ENCODE assay signal across 11 cellular contexts in the genomic region with DNA sequence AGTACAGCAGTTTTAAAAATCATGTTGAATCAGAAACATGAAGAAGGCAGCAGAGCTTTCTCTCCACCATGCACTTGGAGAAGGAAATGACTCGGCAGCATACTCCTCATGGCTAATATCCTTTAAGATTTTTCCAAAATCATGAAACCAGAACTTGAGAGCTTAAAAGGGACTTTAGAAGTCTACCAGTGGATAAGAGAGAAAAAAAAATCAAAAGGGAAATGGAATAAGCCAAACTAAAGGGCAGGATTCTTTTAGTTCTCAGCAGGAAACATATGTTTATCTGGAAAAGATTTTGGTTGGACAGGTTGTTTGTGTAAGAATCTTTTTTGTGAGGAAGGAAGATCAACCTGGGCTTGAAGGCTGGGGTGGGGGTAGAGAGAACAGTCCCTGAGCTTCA.
DNase-seq lines count a peak whose midpoint lies in the region; ATAC-seq, FAIRE-seq and TF ChIP-seq lines count a peak whose summit lies in the region.
"Had no signal": no experiment of that assay in that cellular context is flagged by ENCODE, and none has a peak within 500 bp of the region (broad histone marks: within the 10 kb centered on the region; RNA-seq: fewer than 3 reads in every experiment).

No MANE protein-coding gene starts in this region.

- H3K4me1 Mint-ChIP-seq in activated CD8-positive, alpha-beta T cell treated with anti-CD3 and anti-CD28 coated beads, Interleukin-2, amount 10 ng/mL, durations not matched to agents 7 days and 5 days (ENCODE audit: low read depth): peaks cover 94% of the 10 kb centered on the region

- peak overlapping the region; percentile 45 for H3K4me3 Mint-ChIP-seq in activated CD8-positive, alpha-beta T cell treated with anti-CD3 and anti-CD28 coated beads, Interleukin-2, amount 10 ng/mL, durations not matched to agents 7 days and 5 days
- H3K4me3 Mint-ChIP-seq: CD14-positive monocyte, H9 had no signal

- TF ChIP-seq CTCF in mammary epithelial cell (conservative IDR thresholded peaks at IDR 0.05 in 1 of 2, IDR thresholded peaks at IDR 0.05 in 1 of 2; ENCODE audit: extremely low read depth in 1 of 2, insufficient read depth in 1 of 2, low read depth in 1 of 2, low read length in 2 of 2): no peak
- TF ChIP-seq CTCF in breast epithelium (IDR thresholded peaks at IDR 0.05): no peak
- no peak for TF ChIP-seq CTCF in keratinocyte (optimal IDR thresholded peaks at IDR 0.05 in 1 of 3, IDR thresholded peaks at IDR 0.05 in 1 of 3, conservative IDR thresholded peaks at IDR 0.05 in 1 of 3; ENCODE audit: extremely low read depth in 1 of 3, insufficient read depth in 2 of 3, low read length in 3 of 3)

- no peaks in the 10 kb centered on the region for H3K9me3 Mint-ChIP-seq in activated CD8-positive, alpha-beta T cell treated with anti-CD3 and anti-CD28 coated beads, Interleukin-2, amount 10 ng/mL, durations not matched to agents 7 days and 5 days (ENCODE audit: insufficient read depth)

- 100% methylated on average over 1 of the region's 1 CpG for WGBS in mammary epithelial cell (ENCODE audit: low coverage, missing lambda C conversion rate)
- WGBS in thymus: 17% methylated on average over 1 of the region's 1 CpG

- intact Hi-C loops in mammary epithelial cell (cut with micrococcal nuclease) (no loop called here), breast epithelium (cut with DNase I; ENCODE audit: low total_unique reads) (no loop called here)

- H3K27ac ChIP-seq in mammary epithelial cell (ENCODE audit: insufficient read depth, low read depth, low read length): no peak overlapping the region
- H3K27ac ChIP-seq in breast epithelium: no peak overlapping the region
- no peak overlapping the region for H3K27ac ChIP-seq in keratinocyte (ENCODE audit: control insufficient read depth, insufficient read depth, low read length)
- peak overlapping the region; percentile 5 for H3K27ac ChIP-seq in thymus (ENCODE audit: low read depth)
- H3K27ac ChIP-seq: coronary artery had no signal

- H3K36me3 ChIP-seq in mammary epithelial cell (ENCODE audit: insufficient read depth, low read length) (no peaks in the 10 kb centered on the region), breast epithelium (no peaks in the 10 kb centered on the region), keratinocyte (ENCODE audit: control insufficient read depth in 2 of 2, extremely low read depth in 1 of 2, insufficient read depth in 2 of 2, low read length in 2 of 2) (no peaks in the 10 kb centered on the region), thymus (ENCODE audit: control insufficient read depth, insufficient read depth) (no peaks in the 10 kb centered on the region)

- no peak for TF ChIP-seq POLR2A in breast epithelium (IDR thresholded peaks at IDR 0.05)

- H3K4me3 ChIP-seq in mammary epithelial cell (replicated peaks in 1 of 3; ENCODE audit: insufficient read depth in 1 of 3, low read depth in 2 of 3, low read length in 3 of 3) (no peak overlapping the region), breast epithelium (no peak overlapping the region), keratinocyte (ENCODE audit: control insufficient read depth in 2 of 3, extremely low read depth in 1 of 3, insufficient read depth in 2 of 3, low read depth in 1 of 3, low read length in 3 of 3) (no peak overlapping the region), thymus (ENCODE audit: low read length) (no peak overlapping the region)
- H3K4me3 ChIP-seq: coronary artery had no signal

- in situ Hi-C loops in mammary epithelial cell (cut with MboI; ENCODE audit: low sequenced_read_pairs in 2 of 2): no loop called here

- no peak for FAIRE-seq in keratinocyte (lab: Jason Lieb, UNC)

- H3K79me2 ChIP-seq in mammary epithelial cell (ENCODE audit: insufficient read depth, low read length): no peaks in the 10 kb centered on the region
- no peaks in the 10 kb centered on the region for H3K79me2 ChIP-seq in keratinocyte (ENCODE audit: control insufficient read depth, insufficient read depth, low read length)

- H3K4me2 ChIP-seq in mammary epithelial cell (ENCODE audit: insufficient read depth, low read depth, low read length): peak overlapping the region; percentile 9
- H3K4me2 ChIP-seq in keratinocyte (ENCODE audit: control insufficient read depth, extremely low read depth, insufficient read depth, low read depth, low read length): peak overlapping the region; percentile 23

- dilution Hi-C loops in mammary epithelial cell (cut with HindIII; ENCODE audit: low sequenced_read_pairs): no loop called here
- dilution Hi-C loops in keratinocyte (cut with MboI; ENCODE audit: extremely low pct_ligation_motif_present, low sequenced_read_pairs): no loop called here

- POLR2A ChIA-PET in activated CD8-positive, alpha-beta T cell treated with anti-CD3 and anti-CD28 coated beads, Interleukin-2, amount 10 ng/mL, durations not matched to agents 7 days and 5 days (lab: Charles Lee): interaction anchor here (0.6 to 1.0 kb wide), 3 partner anchors 13 to 27 kb away, joined by 3 to 5 read pairs (median 3); no protein-coding TSS in a partner anchor

- H3K4me1 ChIP-seq in mammary epithelial cell (ENCODE audit: insufficient read depth, low read length) (peaks cover 11% of the 10 kb centered on the region), breast epithelium (no peaks in the 10 kb centered on the region), keratinocyte (ENCODE audit: control insufficient read depth, extremely low read depth, insufficient read depth, low read length) (peaks cover 6% of the 10 kb centered on the region), thymus (ENCODE audit: control insufficient read depth, insufficient read depth, low read length) (peaks cover 8% of the 10 kb centered on the region)

- CTCF ChIA-PET in mammary epithelial cell (lab: Charles Lee; ENCODE audit: low non-redundant PET): no interaction called here
- CTCF ChIA-PET in activated CD8-positive, alpha-beta T cell treated with anti-CD3 and anti-CD28 coated beads, Interleukin-2, amount 10 ng/mL, durations not matched to agents 7 days and 5 days (lab: Charles Lee): interaction anchor here (0.7 to 4.3 kb wide), 12 partner anchors 9 to 164 kb away, joined by 3 to 17 read pairs (median 3); no protein-coding TSS in a partner anchor

- H3K27me3 ChIP-seq in mammary epithelial cell (ENCODE audit: insufficient read depth, low read length): no peaks in the 10 kb centered on the region
- H3K27me3 ChIP-seq in breast epithelium: no peaks in the 10 kb centered on the region
- H3K27me3 ChIP-seq in keratinocyte (ENCODE audit: control insufficient read depth, extremely low read depth, insufficient read depth, low read length): no peaks in the 10 kb centered on the region
- H3K27me3 ChIP-seq in thymus (ENCODE audit: control insufficient read depth, insufficient read depth): no peaks in the 10 kb centered on the region

- peak; percentile 16 for ATAC-seq in activated CD8-positive, alpha-beta T cell treated with anti-CD3 and anti-CD28 coated beads, Interleukin-2, amount 10 ng/mL, durations not matched to agents 7 days and 5 days
- ATAC-seq: sciatic nerve had no signal

- BruUV-seq in mammary epithelial cell (replicated peaks; lab: Mats Ljungman, UMichigan): no TSS peak

- H3K9ac ChIP-seq in mammary epithelial cell (ENCODE audit: insufficient read depth, low read length) (no peak overlapping the region), keratinocyte (ENCODE audit: control insufficient read depth, extremely low read depth, insufficient read depth, low read length) (no peak overlapping the region)

- no peaks in the 10 kb centered on the region for H3K9me1 ChIP-seq in keratinocyte (ENCODE audit: control insufficient read depth, extremely low read depth, insufficient read depth, low read length)

- H3K9me3 ChIP-seq in mammary epithelial cell (replicated peaks; ENCODE audit: insufficient read depth, low read length) (no peaks in the 10 kb centered on the region), breast epithelium (no peaks in the 10 kb centered on the region), keratinocyte (ENCODE audit: control insufficient read depth, low read depth, low read length) (no peaks in the 10 kb centered on the region), thymus (ENCODE audit: control insufficient read depth) (no peaks in the 10 kb centered on the region)

- H3K27me3 Mint-ChIP-seq in activated CD8-positive, alpha-beta T cell treated with anti-CD3 and anti-CD28 coated beads, Interleukin-2, amount 10 ng/mL, durations not matched to agents 7 days and 5 days (ENCODE audit: low read depth): no peaks in the 10 kb centered on the region

- peak overlapping the region; percentile 83 for H3K27ac Mint-ChIP-seq in activated CD8-positive, alpha-beta T cell treated with anti-CD3 and anti-CD28 coated beads, Interleukin-2, amount 10 ng/mL, durations not matched to agents 7 days and 5 days
- H3K27ac Mint-ChIP-seq: CD14-positive monocyte had no signal

- no peak for DNase-seq in mammary epithelial cell
- no peak for DNase-seq in breast epithelium (ENCODE audit: low spot score in 2 of 2)
- no peak for DNase-seq in activated CD8-positive, alpha-beta T cell treated with anti-CD3 and anti-CD28 coated beads, Interleukin-2, amount 10 ng/mL, durations not matched to agents 7 days and 5 days
- DNase-seq in keratinocyte (ENCODE audit: low read depth, low spot score): no peak
- DNase-seq in NCI-H526 (lab: John Stamatoyannopoulos, UW): no peak
- DNase-seq in HCEC 1CT: no peak
- DNase-seq: H9 had no signal

- H4K20me1 ChIP-seq in mammary epithelial cell (ENCODE audit: insufficient read depth, low read length) (no peaks in the 10 kb centered on the region), keratinocyte (ENCODE audit: control insufficient read depth, extremely low read depth, insufficient read depth, low read length) (no peaks in the 10 kb centered on the region)

- H2AFZ ChIP-seq in mammary epithelial cell (ENCODE audit: low read depth, low read length) (no peak overlapping the region), keratinocyte (ENCODE audit: control insufficient read depth, low read length) (no peak overlapping the region)

- peaks cover 84% of the 10 kb centered on the region for H3K36me3 Mint-ChIP-seq in activated CD8-positive, alpha-beta T cell treated with anti-CD3 and anti-CD28 coated beads, Interleukin-2, amount 10 ng/mL, durations not matched to agents 7 days and 5 days (ENCODE audit: low read depth)
- H3K36me3 Mint-ChIP-seq: CD14-positive monocyte had no signal
